8 cellular contexts compared by ENCODE assay signal in genomic region chr2:27489118-27489497, GRCh38. TPM values are rescaled to one million over a fixed set of nuclear protein-coding genes. Genes with fewer than 3 reads are reported as not detected.
DNase-seq lines count a peak whose midpoint lies in the region; ATAC-seq and TF ChIP-seq lines count a peak whose summit lies in the region.

No MANE protein-coding gene starts in this region.

- 0 to 5% methylated on average over 3 to 6 of the region's 11 CpGs for WGBS in mesodermal cell (ENCODE audit: insufficient coverage in 2 of 2), 2 experiments
- 1 to 3% methylated on average over 11 of the region's 11 CpGs for WGBS in aorta, 2 donors

- peak overlapping the region; percentile 69 to 83 for H3K27ac ChIP-seq in coronary artery
- H3K27ac ChIP-seq in mesodermal cell (ENCODE audit: low read depth, low read length, severe bottlenecking) = peak overlapping the region; percentile 12
- no peak overlapping the region for H3K27ac ChIP-seq in aorta (ENCODE audit: low read depth in 1 of 2, low read length in 2 of 2)

- H3K36me3 ChIP-seq in mesodermal cell (ENCODE audit: control insufficient read depth, insufficient read depth, low read length) (peaks cover under 1% of the 10 kb centered on the region), aorta (ENCODE audit: control insufficient read depth in 1 of 2, insufficient read depth in 2 of 2, low read length in 1 of 2) (peaks cover 0 to 4% of the 10 kb centered on the region in 2 donors)

- no peaks in the 10 kb centered on the region for H3K27me3 ChIP-seq in aorta (ENCODE audit: control insufficient read depth in 1 of 2, insufficient read depth in 2 of 2, low read length in 1 of 2)

- ATAC-seq in GM19467 (IDR thresholded peaks at IDR 0.05; ENCODE audit: unreplicated experiment) (peak; percentile 4), aorta (ENCODE audit: low FRiP score) (peak; percentile 36), HG02678 (IDR thresholded peaks at IDR 0.05; ENCODE audit: unreplicated experiment) (no peak)

- TF ChIP-seq CTCF in coronary artery (IDR thresholded peaks at IDR 0.05) = no peak

- peak; percentile 20 for DNase-seq in AG20443 (ENCODE audit: low spot score)
- peak; percentile 49 for DNase-seq in OCI-M1 (lab: John Stamatoyannopoulos, UW)
- DNase-seq in coronary artery (ENCODE audit: low spot score) = no peak
- no peak for DNase-seq in aorta
- DNase-seq in central memory CD4-positive, alpha-beta T cell = no peak

- peak overlapping the region; percentile 87 for H3K4me3 ChIP-seq in coronary artery
- peak overlapping the region; percentile 58 for H3K4me3 ChIP-seq in mesodermal cell (ENCODE audit: extremely low read depth, insufficient read depth, low read length, poor library complexity, severe bottlenecking)
- H3K4me3 ChIP-seq in aorta (ENCODE audit: low read length in 2 of 2) = peak overlapping the region; percentile 48 to 60

- intact Hi-C loops in aorta (cut with DNase I) = no loop called here

- H3K9me3 ChIP-seq in mesodermal cell (ENCODE audit: control insufficient read depth, low read length) (no peaks in the 10 kb centered on the region), aorta (ENCODE audit: control insufficient read depth, low read length) (no peaks in the 10 kb centered on the region)

- H3K4me1 ChIP-seq in mesodermal cell (ENCODE audit: control insufficient read depth, insufficient read depth, low read length, poor library complexity, severe bottlenecking) (no peaks in the 10 kb centered on the region), aorta (ENCODE audit: control insufficient read depth in 1 of 2, insufficient read depth in 2 of 2, low read length in 2 of 2) (no peaks in the 10 kb centered on the region)

RNA-seq across cellular contexts. Expression of gene IFT172, which starts 0.4 kb away (rescaled TPM):
- polyA plus RNA-seq in mesodermal cell (2013, experiment 1 of 2) = 24.8 TPM
- polyA plus RNA-seq in mesodermal cell (2013, experiment 2 of 2) = 17.7 TPM
- 10 to 100 TPM; 24.8 to 45.7 TPM for total RNA-seq in aorta
- 10 to 100 TPM in 1 of 2 donors, 1 to 10 TPM in 1; 8.1 to 64.9 TPM for polyA plus RNA-seq in aorta

RNA-seq across cellular contexts. Expression of gene FNDC4, which starts 5.9 kb away (rescaled TPM):
- 20.5 TPM for polyA plus RNA-seq in mesodermal cell (2013, experiment 1 of 2)
- polyA plus RNA-seq in mesodermal cell (2013, experiment 2 of 2) = 15.2 TPM
- total RNA-seq in aorta = 10 to 100 TPM; 12.1 to 18.6 TPM
- polyA plus RNA-seq in aorta = 10 to 100 TPM; 21.4 to 39.0 TPM

RNA-seq across cellular contexts. Expression of gene GCKR, which starts 7.5 kb away (rescaled TPM):
- 1.1 TPM for polyA plus RNA-seq in mesodermal cell (2013, experiment 1 of 2)
- 0.40 TPM for polyA plus RNA-seq in mesodermal cell (2013, experiment 2 of 2)
- 1 to 10 TPM in 1 of 2 donors, under 1 TPM in 1; 0.69 to 2.4 TPM for total RNA-seq in aorta
- polyA plus RNA-seq in aorta = 1 to 10 TPM in 1 of 2 donors, under 1 TPM in 1; 0.13 to 7.7 TPM

RNA-seq across cellular contexts. Expression of gene KRTCAP3, which starts 46.9 kb away (rescaled TPM):
- 1.9 TPM for polyA plus RNA-seq in mesodermal cell (2013, experiment 1 of 2)
- polyA plus RNA-seq in mesodermal cell (2013, experiment 2 of 2) = 2.4 TPM
- total RNA-seq in aorta = 1 to 10 TPM; 1.8 to 2.4 TPM
- polyA plus RNA-seq in aorta = 10 to 100 TPM in 1 of 2 donors, 1 to 10 TPM in 1; 3.9 to 13.9 TPM

Comparison
In these comparisons a context has a peak if more than half of its experiments do, and no peak if none do; other contexts are left out.
1. DNase-seq: peak in AG20443 (single experiment) and OCI-M1 (single experiment); none in coronary artery (single experiment), aorta (0 of 2) and central memory CD4-positive, alpha-beta T cell (single experiment).
2. H3K27ac ChIP-seq: peak in coronary artery (2 of 2) and mesodermal cell (single experiment); none in aorta (0 of 2).
3. Peak in every context shown above with its lines, with median percentiles within 50 percentile points of each other: H3K4me3 ChIP-seq.